ENCODE assay signal across 21 cellular contexts in the genomic region with DNA sequence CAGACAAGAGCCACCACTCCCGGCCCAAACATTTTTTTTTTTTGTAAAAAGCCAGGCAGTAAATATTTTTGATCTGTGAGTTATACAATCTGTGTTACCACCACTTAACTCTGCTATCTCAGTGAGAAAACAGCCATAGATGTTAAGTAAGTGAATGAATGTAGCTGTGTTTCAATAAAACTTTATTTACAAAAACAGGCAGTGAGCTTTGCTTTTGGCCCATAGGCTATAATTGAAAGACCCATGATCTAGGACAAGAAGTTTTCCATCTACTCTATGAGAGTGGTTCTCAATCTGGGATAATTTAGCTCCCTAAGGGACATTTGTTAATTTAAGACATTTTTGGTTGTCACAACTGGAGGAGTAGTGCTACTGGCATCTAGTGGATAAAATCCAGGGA.
"Had no signal": no experiment of that assay in that cellular context is flagged by ENCODE, and none has a peak within 500 bp of the region (broad histone marks: within the 10 kb centered on the region; RNA-seq: fewer than 3 reads in every experiment).

No MANE protein-coding gene starts in this region.

- H3K27ac Mint-ChIP-seq: activated CD4-positive, alpha-beta T cell treated with anti-CD3 and anti-CD28 coated beads for 36 hours; activated naive CD8-positive, alpha-beta T cell; activated T-helper 1 cell treated with anti-CD3 and anti-CD28 coated beads, Interleukin-12 subunit alpha, Interleukin-12 subunit beta, Interleukin-2, Interleukin-4 antibody, amounts not matched to agents 30 ng/mL and 10 ng/mL and 1 ng/mL, durations not matched to agents 14 hours and 24 hours and 36 hours; nephron progenitor cell; stimulated activated naive CD8-positive, alpha-beta T cell treated with anti-CD3 and anti-CD28 coated beads, Interleukin-15, Interleukin-2, amounts not matched to agents 100 ng/mL and 50 ng/mL, for 24 hours had no signal

- H3K27me3 ChIP-seq: cardiac muscle cell, dorsolateral prefrontal cortex, suprapubic skin, transverse colon, vagina had no signal

- DNase-seq: activated CD4-positive, alpha-beta T cell treated with anti-CD3 and anti-CD28 coated beads for 36 hours; activated CD4-positive, alpha-beta T cell treated with anti-CD3 and anti-CD28 coated beads, Interleukin-2, amount 50 U/mL, for 48 hours; activated gamma-delta T cell treated with Interleukin-2 at 50 U/mL for 16 hours; activated T-cell treated with anti-CD3 and anti-CD28 coated beads for 4 hours; amniotic stem cell; dorsolateral prefrontal cortex; left ventricle myocardium superior; nephron progenitor cell; nucleus accumbens; retina; stimulated activated CD4-positive, alpha-beta T cell treated with anti-CD3 and anti-CD28 coated beads, Interleukin-12 subunit alpha, Interleukin-12 subunit beta, amount 100 ng/mL, for 4 hours; stimulated activated CD4-positive, alpha-beta T cell treated with anti-CD3 and anti-CD28 coated beads, Interleukin-1b, Interleukin-23, amount 100 ng/mL, for 48 hours; transverse colon; WERI-Rb-1 had no signal

- H3K4me1 Mint-ChIP-seq: activated CD4-positive, alpha-beta T cell treated with anti-CD3 and anti-CD28 coated beads for 36 hours had no signal

- H3K36me3 ChIP-seq: cardiac muscle cell, suprapubic skin, transverse colon, vagina, WERI-Rb-1 had no signal

- H3K27me3 Mint-ChIP-seq: activated CD4-positive, alpha-beta T cell treated with anti-CD3 and anti-CD28 coated beads for 36 hours; activated naive CD8-positive, alpha-beta T cell had no signal

- H3K4me3 ChIP-seq: cardiac muscle cell, dorsolateral prefrontal cortex, suprapubic skin, transverse colon, vagina had no signal

- H3K36me3 Mint-ChIP-seq: activated naive CD8-positive, alpha-beta T cell had no signal

- H3K4me3 Mint-ChIP-seq: activated CD4-positive, alpha-beta T cell treated with anti-CD3 and anti-CD28 coated beads for 36 hours; activated naive CD8-positive, alpha-beta T cell; activated T-helper 1 cell treated with anti-CD3 and anti-CD28 coated beads, Interleukin-12 subunit alpha, Interleukin-12 subunit beta, Interleukin-2, Interleukin-4 antibody, amounts not matched to agents 30 ng/mL and 10 ng/mL and 1 ng/mL, durations not matched to agents 14 hours and 24 hours and 36 hours; nephron progenitor cell; stimulated activated naive CD8-positive, alpha-beta T cell treated with anti-CD3 and anti-CD28 coated beads, Interleukin-15, Interleukin-2, amounts not matched to agents 100 ng/mL and 50 ng/mL, for 24 hours had no signal

- H3K9me3 Mint-ChIP-seq: activated T-helper 1 cell treated with anti-CD3 and anti-CD28 coated beads, Interleukin-12 subunit alpha, Interleukin-12 subunit beta, Interleukin-2, Interleukin-4 antibody, amounts not matched to agents 30 ng/mL and 10 ng/mL and 1 ng/mL, durations not matched to agents 14 hours and 24 hours and 36 hours; nephron progenitor cell; stimulated activated naive CD8-positive, alpha-beta T cell treated with anti-CD3 and anti-CD28 coated beads, Interleukin-15, Interleukin-2, amounts not matched to agents 100 ng/mL and 50 ng/mL, for 24 hours had no signal

- ATAC-seq: activated CD4-positive, alpha-beta T cell treated with anti-CD3 and anti-CD28 coated beads for 36 hours; left ventricle myocardium superior had no signal

- H3K27ac ChIP-seq: cardiac muscle cell, dorsolateral prefrontal cortex, epithelial cell of prostate, suprapubic skin, transverse colon, vagina, WERI-Rb-1 had no signal

- H3K9me3 ChIP-seq: suprapubic skin, transverse colon, vagina had no signal

- H3K4me1 ChIP-seq: suprapubic skin, vagina had no signal
